ENCODE assay signal across 1 cellular context in the genomic region with DNA sequence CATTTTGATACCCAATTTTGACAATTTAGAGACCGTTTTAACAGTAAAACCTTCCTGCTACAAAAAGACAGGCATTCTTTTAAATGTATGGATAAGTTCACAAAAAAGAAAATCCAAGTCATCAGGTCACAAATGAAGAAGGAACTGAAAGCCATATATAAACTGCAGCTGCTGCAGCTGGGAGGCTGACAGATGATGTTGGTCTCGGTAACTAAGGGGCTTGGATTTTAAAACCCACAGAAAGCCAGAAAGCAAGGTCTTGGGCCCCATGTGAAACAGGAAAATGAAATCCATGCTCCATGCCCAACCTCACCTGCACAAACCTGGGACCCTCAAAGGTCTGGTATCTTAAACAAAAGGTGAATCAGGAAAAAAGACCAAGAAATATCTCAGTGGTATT.
A peak's percentile ranks its signal among the peaks of the same experiment; 100 is the strongest.
TF ChIP-seq lines count a peak whose summit lies in the region.

No MANE protein-coding gene starts in this region.

TF ChIP-seq in GM12878, 131 proteins besides CTCF, POLR2A, EP300 and RAD21:
- TF ChIP-seq CHD2 (IDR thresholded peaks at IDR 0.05; ENCODE audit: borderline replicate concordance, low read depth, low read length): no peak
- TF ChIP-seq SPI1 (IDR thresholded peaks at IDR 0.05; ENCODE audit: borderline replicate concordance, insufficient read depth, low read depth, low read length): peak; percentile 29; the same call in 1 of the 2 replicates
- peak; percentile 70 for TF ChIP-seq TCF12 (IDR thresholded peaks at IDR 0.05; ENCODE audit: low read depth, low read length)
